ENCODE assay signal across 16 cellular contexts in genomic region chr17:34761646-34762045, GRCh38.
"Had no signal": no experiment of that assay in that cellular context is flagged by ENCODE, and none has a peak within 500 bp of the region (broad histone marks: within the 10 kb centered on the region; RNA-seq: fewer than 3 reads in every experiment).

No MANE protein-coding gene starts in this region.

- H3K4me3 Mint-ChIP-seq: memory B cell, mesothelial cell of epicardium, natural killer cell, neural progenitor cell had no signal

- H3K36me3 Mint-ChIP-seq: memory B cell, mesothelial cell of epicardium, natural killer cell, neural progenitor cell had no signal

- H3K4me1 Mint-ChIP-seq: memory B cell, mesothelial cell of epicardium, natural killer cell had no signal

- DNase-seq: cortex of kidney; dorsolateral prefrontal cortex; effector CD8-positive, alpha-beta T cell; left lung; natural killer cell; nucleus accumbens; pancreas; right cardiac atrium; small intestine; stimulated activated CD4-positive, alpha-beta T cell treated with anti-CD3 and anti-CD28 coated beads, Interleukin-12 subunit alpha, Interleukin-12 subunit beta, amount 100 ng/mL, for 4 hours; stimulated activated naive CD4-positive, alpha-beta T cell; trophoblast cell had no signal

- ATAC-seq: left lung, natural killer cell, pancreas, right cardiac atrium had no signal

- H3K27ac Mint-ChIP-seq: memory B cell, mesothelial cell of epicardium, natural killer cell, neural progenitor cell, progenitor cell of endocrine pancreas had no signal

- H3K9me3 Mint-ChIP-seq: memory B cell, mesothelial cell of epicardium, natural killer cell, neural progenitor cell had no signal
